7 cellular contexts compared by ENCODE assay signal in the genomic region with DNA sequence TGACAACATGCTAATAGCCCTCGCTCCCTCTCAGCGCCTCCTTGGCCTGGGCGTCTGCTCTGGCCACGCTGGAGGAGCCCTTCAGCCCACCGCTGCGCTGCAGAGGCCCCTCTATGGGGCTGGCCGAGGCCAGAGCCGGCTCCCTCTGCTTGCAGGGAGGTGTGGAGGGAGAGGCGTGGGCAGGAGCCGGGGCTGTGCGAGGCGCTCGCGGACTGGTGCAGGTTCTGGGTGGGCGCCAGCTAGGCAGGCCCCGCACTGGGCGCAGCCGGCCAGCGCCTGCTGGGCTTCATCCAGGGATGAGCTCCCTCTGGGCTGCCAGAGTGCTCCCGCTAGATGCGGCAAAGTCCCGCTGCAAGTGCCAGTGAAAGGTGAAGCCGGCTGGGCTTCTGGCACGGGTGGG.
"Had no signal": no experiment of that assay in that cellular context is flagged by ENCODE, and none has a peak within 500 bp of the region (broad histone marks: within the 10 kb centered on the region; RNA-seq: fewer than 3 reads in every experiment).

No MANE protein-coding gene starts in this region.

- H3K27ac Mint-ChIP-seq: IgD-negative memory B cell had no signal

- FAIRE-seq: HepG2, HTR-8/SVneo, K562 had no signal

- H3K4me3 Mint-ChIP-seq: IgD-negative memory B cell had no signal

- ATAC-seq: HepG2, K562 had no signal

- DNase-seq: IMR-90, KG1 had no signal

- H3K27me3 Mint-ChIP-seq: IgD-negative memory B cell had no signal

- H3K27ac ChIP-seq: HL-60 had no signal

- H3K4me1 Mint-ChIP-seq: IgD-negative memory B cell had no signal

- H3K4me3 ChIP-seq: K562 had no signal
